9 cellular contexts compared by ENCODE assay signal in genomic region chr7:151795168-151795754, GRCh38.
A peak's percentile ranks its signal among the peaks of the same experiment; 100 is the strongest.
DNase-seq lines count a peak whose midpoint lies in the region; ATAC-seq and TF ChIP-seq lines count a peak whose summit lies in the region.
"Had no signal": no experiment of that assay in that cellular context is flagged by ENCODE, and none has a peak within 500 bp of the region (broad histone marks: within the 10 kb centered on the region; RNA-seq: fewer than 3 reads in every experiment).

No MANE protein-coding gene starts in this region.

- dilution Hi-C loops in mammary epithelial cell (cut with HindIII; ENCODE audit: low sequenced_read_pairs): loop anchor here (10.0 kb wide), 1 partner anchor 50 kb away; no protein-coding TSS in a partner anchor

- in situ Hi-C loops in mammary epithelial cell (cut with MboI; ENCODE audit: low sequenced_read_pairs in 2 of 2): no loop called here

- CTCF ChIA-PET in mammary epithelial cell (lab: Charles Lee; ENCODE audit: low non-redundant PET): no interaction called here

- TF ChIP-seq CTCF in mammary epithelial cell (conservative IDR thresholded peaks at IDR 0.05 in 1 of 2, IDR thresholded peaks at IDR 0.05 in 1 of 2; ENCODE audit: extremely low read depth in 1 of 2, insufficient read depth in 1 of 2, low read depth in 1 of 2, low read length in 2 of 2): no peak

- H3K9me3 Mint-ChIP-seq in activated naive CD4-positive, alpha-beta T cell treated with anti-CD3 and anti-CD28 coated beads, Interleukin-2, amount 50 U/mL, for 72 hours: no peaks in the 10 kb centered on the region
- H3K9me3 Mint-ChIP-seq: naive thymus-derived CD8-positive, alpha-beta T cell had no signal

- H3K27ac ChIP-seq in mammary epithelial cell (ENCODE audit: insufficient read depth, low read depth, low read length): no peak overlapping the region

- DNase-seq in activated naive CD4-positive, alpha-beta T cell treated with anti-CD3 and anti-CD28 coated beads, Interleukin-2, amount 50 U/mL, for 72 hours (ENCODE audit: low spot score in 2 of 2): peak; percentile 56 to 82
- peak; percentile 72 to 83 for DNase-seq in stimulated activated CD4-positive, alpha-beta T cell treated with anti-CD3 and anti-CD28 coated beads, Interleukin-4, amount 100 ng/mL, for 48 hours (ENCODE audit: low read depth in 2 of 2)
- DNase-seq in mammary epithelial cell (no peak), HK-2 (ENCODE audit: unreplicated experiment) (no peak), glomerular visceral epithelial cell (ENCODE audit: extremely low spot score) (no peak), NCI-H2081 (lab: John Stamatoyannopoulos, UW) (no peak)
- DNase-seq: naive thymus-derived CD8-positive, alpha-beta T cell had no signal

- ATAC-seq in GM19023 (IDR thresholded peaks at IDR 0.05; ENCODE audit: unreplicated experiment) (peak; percentile 84), HG03571 (IDR thresholded peaks at IDR 0.05; ENCODE audit: unreplicated experiment) (peak; percentile 57)
- peak; percentile 88 to 94 for ATAC-seq in activated naive CD4-positive, alpha-beta T cell treated with anti-CD3 and anti-CD28 coated beads, Interleukin-2, amount 50 U/mL, for 72 hours

- WGBS in mammary epithelial cell (ENCODE audit: low coverage, missing lambda C conversion rate): 89% methylated on average over 11 of the region's 16 CpGs

- H3K4me3 ChIP-seq in mammary epithelial cell (replicated peaks in 1 of 3; ENCODE audit: insufficient read depth in 1 of 3, low read depth in 2 of 3, low read length in 3 of 3): no peak overlapping the region

- H3K4me2 ChIP-seq in mammary epithelial cell (ENCODE audit: insufficient read depth, low read depth, low read length): no peak overlapping the region

- H4K20me1 ChIP-seq in mammary epithelial cell (ENCODE audit: insufficient read depth, low read length): no peaks in the 10 kb centered on the region

- H3K27me3 ChIP-seq in mammary epithelial cell (ENCODE audit: insufficient read depth, low read length): no peaks in the 10 kb centered on the region

- intact Hi-C loops in mammary epithelial cell (cut with micrococcal nuclease): no loop called here

- peaks cover 14% of the 10 kb centered on the region for H3K4me1 ChIP-seq in mammary epithelial cell (ENCODE audit: insufficient read depth, low read length)

- H3K36me3 Mint-ChIP-seq in activated naive CD4-positive, alpha-beta T cell treated with anti-CD3 and anti-CD28 coated beads, Interleukin-2, amount 50 U/mL, for 72 hours: no peaks in the 10 kb centered on the region

- no peak overlapping the region for H2AFZ ChIP-seq in mammary epithelial cell (ENCODE audit: low read depth, low read length)

- no peak overlapping the region for H3K9ac ChIP-seq in mammary epithelial cell (ENCODE audit: insufficient read depth, low read length)

- H3K9me3 ChIP-seq in mammary epithelial cell (replicated peaks; ENCODE audit: insufficient read depth, low read length): no peaks in the 10 kb centered on the region

- no TSS peak for BruUV-seq in mammary epithelial cell (replicated peaks; lab: Mats Ljungman, UMichigan)

- H3K79me2 ChIP-seq in mammary epithelial cell (ENCODE audit: insufficient read depth, low read length): no peaks in the 10 kb centered on the region

- no peaks in the 10 kb centered on the region for H3K36me3 ChIP-seq in mammary epithelial cell (ENCODE audit: insufficient read depth, low read length)

- H3K27ac Mint-ChIP-seq in activated naive CD4-positive, alpha-beta T cell treated with anti-CD3 and anti-CD28 coated beads, Interleukin-2, amount 50 U/mL, for 72 hours: peak overlapping the region; percentile 72 to 77

Comparison
In these comparisons a context has a peak if more than half of its experiments do, and no peak if none do; other contexts are left out.
1. DNase-seq: peak in activated naive CD4-positive, alpha-beta T cell treated with anti-CD3 and anti-CD28 coated beads, Interleukin-2, amount 50 U/mL, for 72 hours (2 of 2) and stimulated activated CD4-positive, alpha-beta T cell treated with anti-CD3 and anti-CD28 coated beads, Interleukin-4, amount 100 ng/mL, for 48 hours (2 of 2); none in mammary epithelial cell (single experiment), HK-2 (single experiment), glomerular visceral epithelial cell (single experiment) and NCI-H2081 (0 of 2).
2. Peak in every context shown above with its lines, with median percentiles within 50 percentile points of each other: ATAC-seq.